Comparison of ENCODE assay signal across 1 cellular context in the genomic region with DNA sequence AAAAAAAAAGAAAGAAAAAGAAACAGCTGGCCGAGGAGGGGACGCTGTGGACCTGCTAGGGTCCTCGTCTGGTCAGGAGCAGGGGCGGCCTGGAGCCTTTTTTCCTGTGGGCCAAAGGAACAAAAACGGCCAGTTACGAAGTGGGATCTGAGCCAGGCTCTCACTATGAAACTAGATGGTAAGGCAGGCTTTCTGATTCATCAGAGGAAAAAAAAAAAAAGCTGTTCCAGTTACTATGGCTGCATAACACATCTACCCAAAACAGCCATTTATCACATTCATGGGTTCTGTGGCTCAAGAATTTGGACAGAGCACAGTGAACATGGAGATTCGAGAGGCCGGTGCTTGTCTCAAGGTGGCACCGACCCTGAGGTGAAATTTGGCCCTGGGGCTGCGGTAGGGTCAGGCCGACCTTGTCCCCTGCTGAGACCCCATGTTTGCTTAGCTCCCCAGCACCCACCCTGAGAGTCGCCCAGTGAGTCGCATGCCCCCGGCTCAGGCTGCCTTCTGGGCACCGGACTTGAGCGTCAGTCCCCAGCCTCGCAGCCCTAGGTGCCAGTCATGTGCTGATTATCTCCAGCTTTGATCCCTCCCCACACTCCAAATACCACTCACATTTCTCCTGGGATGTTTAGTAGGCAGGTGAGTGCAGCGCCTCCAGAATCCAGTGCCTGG.
TF ChIP-seq lines count a peak whose summit lies in the region.

No MANE protein-coding gene starts in this region.

TF ChIP-seq in endothelial cell of umbilical vein, 7 proteins besides CTCF, POLR2A, EP300 and RAD21:
- TF ChIP-seq FOS (IDR thresholded peaks at IDR 0.05; ENCODE audit: borderline replicate concordance, insufficient read depth, low read length) (no peak), JUN (IDR thresholded peaks at IDR 0.05; ENCODE audit: borderline replicate concordance, insufficient read depth, insufficient read length, low read depth) (no peak), MAX (IDR thresholded peaks at IDR 0.05; ENCODE audit: insufficient read depth, insufficient read length) (no peak), EZH2 (IDR thresholded peaks at IDR 0.05; ENCODE audit: borderline replicate concordance, low read depth, low read length, severe bottlenecking) (no peak), GATA2 (IDR thresholded peaks at IDR 0.05; ENCODE audit: insufficient read depth, insufficient read length, low read depth, low read length) (no peak), POLR2AphosphoS5 (IDR thresholded peaks at IDR 0.05; ENCODE audit: insufficient read depth, low read depth, low read length) (no peak), MYC (IDR thresholded peaks at IDR 0.05; ENCODE audit: low read depth, low read length) (no peak)
TF ChIP-seq in endothelial cell of umbilical vein: peak in this region for 0.
